ENCODE assay signal across 17 cellular contexts in genomic region chr13:103288114-103288513, GRCh38.
DNase-seq lines count a peak whose midpoint lies in the region; ATAC-seq and TF ChIP-seq lines count a peak whose summit lies in the region.
"Had no signal": no experiment of that assay in that cellular context is flagged by ENCODE, and none has a peak within 500 bp of the region (broad histone marks: within the 10 kb centered on the region; RNA-seq: fewer than 3 reads in every experiment).

No MANE protein-coding gene starts in this region.

- no peaks in the 10 kb centered on the region for H3K27me3 ChIP-seq in brain microvascular endothelial cell (replicated peaks)
- H3K27me3 ChIP-seq: BE2C, esophagus squamous epithelium, tibial artery had no signal

- TF ChIP-seq CTCF in brain microvascular endothelial cell (IDR thresholded peaks at IDR 0.05; ENCODE audit: low read depth, low read length, missing control alignments) = no peak

- peak overlapping the region; percentile 43 for H3K27ac ChIP-seq in brain microvascular endothelial cell
- H3K27ac ChIP-seq: esophagus squamous epithelium, tibial artery, WERI-Rb-1 had no signal

- no peaks in the 10 kb centered on the region for H3K36me3 ChIP-seq in brain microvascular endothelial cell (replicated peaks)
- H3K36me3 ChIP-seq: BE2C, esophagus squamous epithelium, tibial artery, WERI-Rb-1 had no signal

- in situ Hi-C loops in brain microvascular endothelial cell (cut with HindIII; ENCODE audit: low pct_ligation_motif_present, low sequenced_read_pairs) = no loop called here

- no peak overlapping the region for H3K4me3 ChIP-seq in brain microvascular endothelial cell (ENCODE audit: low read depth, low read length)
- H3K4me3 ChIP-seq: esophagus squamous epithelium, tibial artery had no signal

- ATAC-seq in GM18511 (IDR thresholded peaks at IDR 0.05; ENCODE audit: unreplicated experiment) = no peak
- ATAC-seq in GM21619 (IDR thresholded peaks at IDR 0.05; ENCODE audit: unreplicated experiment) = no peak
- ATAC-seq: stimulated activated memory B cell treated with anti-CD40 and anti-IgM and Interleukin-4, amounts not matched to agents 10 μg/mL and 1 μg/mL and 100 μg/mL, for 72 hours had no signal

- DNase-seq in NCI-H345 (lab: John Stamatoyannopoulos, UW) (peak; percentile 53), NCI-H345 treated with DMSO at 0.1 percent for 48 hours (lab: John Stamatoyannopoulos, UW; ENCODE audit: unreplicated experiment) (no peak), NCI-H187 (lab: John Stamatoyannopoulos, UW) (peak; percentile 80 to 83), brain microvascular endothelial cell (no peak), left kidney (ENCODE audit: low read depth, low spot score) (peak; percentile 22), cortex of kidney (lab: John Stamatoyannopoulos, UW) (no peak)
- DNase-seq: 8988T; activated CD8-positive, alpha-beta memory T cell treated with anti-CD3 and anti-CD28 coated beads for 24 hours; BE2C; Calu3; esophagus squamous epithelium; mesenchymal stem cell; tibial artery; WERI-Rb-1 had no signal

Comparison
In these comparisons a context has a peak if more than half of its experiments do, and no peak if none do; other contexts are left out.
1. DNase-seq: peak in NCI-H345 (single experiment), NCI-H187 (2 of 2) and left kidney (single experiment); none in NCI-H345 treated with DMSO at 0.1 percent for 48 hours (single experiment), brain microvascular endothelial cell (single experiment) and cortex of kidney (single experiment).